8 cellular contexts compared by ENCODE assay signal in genomic region chr10:98467506-98468318, GRCh38. TPM values are rescaled to one million over a fixed set of nuclear protein-coding genes. Genes with fewer than 3 reads are reported as not detected.
DNase-seq lines count a peak whose midpoint lies in the region; ATAC-seq and TF ChIP-seq lines count a peak whose summit lies in the region.

No MANE protein-coding gene starts in this region.

- no peaks in the 10 kb centered on the region for H3K36me3 Mint-ChIP-seq in neural progenitor cell

- no peak overlapping the region for H3K4me3 ChIP-seq in Jurkat, Clone E6-1 (ENCODE audit: low read length)
- H3K4me3 ChIP-seq in neural progenitor cell (peak overlapping the region; percentile 39), suprapubic skin (peak overlapping the region; percentile 63)

- TF ChIP-seq POLR2A in suprapubic skin (IDR thresholded peaks at IDR 0.05): no peak

- H2AFZ ChIP-seq in neural progenitor cell (replicated peaks): peak overlapping the region; percentile 57

- H3K9ac ChIP-seq in neural progenitor cell: no peak overlapping the region

- CTCF ChIA-PET in RWPE1 (lab: Yijun Ruan, JAX): interaction anchor here (0.5 to 2.3 kb wide), 31 partner anchors 11 to 1419 kb away, joined by 3 to 12 read pairs (median 3); no protein-coding TSS in a partner anchor

- 2% methylated on average over 22 of the region's 44 CpGs for WGBS in suprapubic skin

- peak overlapping the region; percentile 71 for H3K4me2 ChIP-seq in neural progenitor cell

- no peaks in the 10 kb centered on the region for H4K20me1 ChIP-seq in neural progenitor cell (ENCODE audit: low read depth)

- H3K27ac ChIP-seq in RWPE1: no peak overlapping the region
- H3K27ac ChIP-seq in neural progenitor cell: no peak overlapping the region
- H3K27ac ChIP-seq in suprapubic skin: no peak overlapping the region

- H3K4me1 ChIP-seq in neural progenitor cell: peaks cover 33% of the 10 kb centered on the region
- peaks cover 11% of the 10 kb centered on the region for H3K4me1 ChIP-seq in suprapubic skin

- peaks cover 49% of the 10 kb centered on the region for H3K4me1 Mint-ChIP-seq in neural progenitor cell

- H3F3A ChIP-seq in neural progenitor cell (ENCODE audit: low read depth): peaks cover 9% of the 10 kb centered on the region

- H3K27me3 ChIP-seq in neural progenitor cell: peaks cover 40% of the 10 kb centered on the region
- peaks cover 2% of the 10 kb centered on the region for H3K27me3 ChIP-seq in suprapubic skin

- no peaks in the 10 kb centered on the region for H3K9me3 Mint-ChIP-seq in neural progenitor cell

- peak overlapping the region; percentile 78 for H3K4me3 Mint-ChIP-seq in neural progenitor cell

- no peaks in the 10 kb centered on the region for H3K79me2 ChIP-seq in neural progenitor cell (ENCODE audit: low read depth)

- TF ChIP-seq CTCF in RWPE1 (conservative IDR thresholded peaks at IDR 0.05; ENCODE audit: low read depth) (peak; percentile 79), neural progenitor cell (IDR thresholded peaks at IDR 0.05) (peak; percentile 87), suprapubic skin (IDR thresholded peaks at IDR 0.05) (peak; percentile 70 to 74)

- DNase-seq in EL (peak; percentile 86), RWPE1 (ENCODE audit: low spot score) (peak; percentile 91), foreskin melanocyte (peak; percentile 83), neural progenitor cell (ENCODE audit: low spot score) (peak; percentile 93), suprapubic skin (ENCODE audit: low spot score in 2 of 2) (peak in 1 of 2 donors; percentile 79)
- peak; percentile 60 for DNase-seq in Jurkat, Clone E6-1 (ENCODE audit: low read depth, low spot score)
- DNase-seq in activated effector memory CD4-positive, alpha-beta T cell treated with anti-CD3 and anti-CD28 coated beads, Interleukin-2, amount 50 U/mL, for 16 hours: peak; percentile 83

- H3K9me3 ChIP-seq in neural progenitor cell (ENCODE audit: low read depth): no peaks in the 10 kb centered on the region
- no peaks in the 10 kb centered on the region for H3K9me3 ChIP-seq in suprapubic skin

- POLR2A ChIA-PET in RWPE1 (lab: Yijun Ruan, JAX; ENCODE audit: low non-redundant PET): interaction anchor here (0.6 kb wide), 1 partner anchor 22 kb away, joined by 3 read pairs; no protein-coding TSS in a partner anchor

- H3K27me3 Mint-ChIP-seq in neural progenitor cell (ENCODE audit: insufficient read depth, low read depth): peaks cover 6% of the 10 kb centered on the region

- peak; percentile 83 for ATAC-seq in GM21737 (IDR thresholded peaks at IDR 0.05; ENCODE audit: unreplicated experiment)

- peak overlapping the region; percentile 94 for H3K27ac Mint-ChIP-seq in neural progenitor cell

- TF ChIP-seq EP300 in suprapubic skin (IDR thresholded peaks at IDR 0.05): no peak

- H3K36me3 ChIP-seq in neural progenitor cell (no peaks in the 10 kb centered on the region), suprapubic skin (no peaks in the 10 kb centered on the region)

RNA-seq across cellular contexts. Expression of gene HPS1, which starts 21.0 kb away (rescaled TPM):
- 39.1 TPM for polyA plus RNA-seq in Jurkat, Clone E6-1 (2012; ENCODE audit: insufficient read depth, insufficient read length)
- total RNA-seq in neural progenitor cell (ENCODE audit: low replicate concordance) (16.0 and 32.0 TPM in 2 replicates), suprapubic skin (10 to 100 TPM; 46.5 to 83.5 (median 67.5) TPM)

RNA-seq across cellular contexts. Expression of gene PYROXD2, which starts 52.7 kb away (rescaled TPM):
- 8.9 TPM for polyA plus RNA-seq in Jurkat, Clone E6-1 (2012; ENCODE audit: insufficient read depth, insufficient read length)
- 5.0 and 10.5 TPM in 2 replicates for total RNA-seq in neural progenitor cell (ENCODE audit: low replicate concordance)
- total RNA-seq in suprapubic skin: 10 to 100 TPM in 1 of 4 donors, 1 to 10 TPM in 3; 4.3 to 20.3 (median 5.2) TPM
